21 cellular contexts compared by ENCODE assay signal in genomic region chr7:43891069-43891955, GRCh38.
"Had no signal": no experiment of that assay in that cellular context is flagged by ENCODE, and none has a peak within 500 bp of the region (broad histone marks: within the 10 kb centered on the region; RNA-seq: fewer than 3 reads in every experiment).

No MANE protein-coding gene starts in this region.

- ATAC-seq: foreskin keratinocyte, sciatic nerve had no signal

- H3K4me3 Mint-ChIP-seq: activated T-cell treated with anti-CD3 and anti-CD28 coated beads, Interleukin-2, amount 50 U/mL, for 72 hours; stimulated activated effector memory CD8-positive, alpha-beta T cell treated with anti-CD3 and anti-CD28 coated beads, Interleukin-12 subunit alpha, Interleukin-12 subunit beta, amount 100 ng/mL, for 72 hours had no signal

- H3K4me3 ChIP-seq: dorsolateral prefrontal cortex, left ventricle myocardium inferior, pancreas, smooth muscle cell, stomach, testis, upper lobe of left lung had no signal

- DNase-seq: activated CD4-positive, alpha-beta T cell treated with anti-CD3 and anti-CD28 coated beads, Interleukin-2, amount 50 U/mL, for 1 hour; activated gamma-delta T cell; amniotic stem cell; dorsolateral prefrontal cortex; foreskin keratinocyte; left ventricle myocardium inferior; mammary epithelial cell; midbrain; pancreas; stimulated activated CD4-positive, alpha-beta T cell treated with anti-CD3 and anti-CD28 coated beads, Interleukin-4, amount 100 ng/mL, for 24 hours; stomach; T-helper 1 cell; T-helper 9 cell; testis; upper lobe of left lung had no signal

- H3K9me3 Mint-ChIP-seq: activated naive CD4-positive, alpha-beta T cell treated with anti-CD3 and anti-CD28 coated beads, Interleukin-2, amount 50 U/mL, for 72 hours; activated T-cell treated with anti-CD3 and anti-CD28 coated beads, Interleukin-2, amount 50 U/mL, for 72 hours; stimulated activated effector memory CD8-positive, alpha-beta T cell treated with anti-CD3 and anti-CD28 coated beads, Interleukin-12 subunit alpha, Interleukin-12 subunit beta, amount 100 ng/mL, for 72 hours had no signal

- H3K9me3 ChIP-seq: left ventricle myocardium inferior, pancreas, stomach, testis, upper lobe of left lung had no signal

- H3K27ac ChIP-seq: epithelial cell of prostate, foreskin keratinocyte, left ventricle myocardium inferior, pancreas, testis, upper lobe of left lung had no signal

- H3K36me3 ChIP-seq: pancreas had no signal

- H3K4me1 ChIP-seq: foreskin keratinocyte, testis had no signal

- H3K27me3 ChIP-seq: dorsolateral prefrontal cortex, foreskin keratinocyte, pancreas, stomach, testis, upper lobe of left lung had no signal
